8 cellular contexts compared by ENCODE assay signal in the genomic region with DNA sequence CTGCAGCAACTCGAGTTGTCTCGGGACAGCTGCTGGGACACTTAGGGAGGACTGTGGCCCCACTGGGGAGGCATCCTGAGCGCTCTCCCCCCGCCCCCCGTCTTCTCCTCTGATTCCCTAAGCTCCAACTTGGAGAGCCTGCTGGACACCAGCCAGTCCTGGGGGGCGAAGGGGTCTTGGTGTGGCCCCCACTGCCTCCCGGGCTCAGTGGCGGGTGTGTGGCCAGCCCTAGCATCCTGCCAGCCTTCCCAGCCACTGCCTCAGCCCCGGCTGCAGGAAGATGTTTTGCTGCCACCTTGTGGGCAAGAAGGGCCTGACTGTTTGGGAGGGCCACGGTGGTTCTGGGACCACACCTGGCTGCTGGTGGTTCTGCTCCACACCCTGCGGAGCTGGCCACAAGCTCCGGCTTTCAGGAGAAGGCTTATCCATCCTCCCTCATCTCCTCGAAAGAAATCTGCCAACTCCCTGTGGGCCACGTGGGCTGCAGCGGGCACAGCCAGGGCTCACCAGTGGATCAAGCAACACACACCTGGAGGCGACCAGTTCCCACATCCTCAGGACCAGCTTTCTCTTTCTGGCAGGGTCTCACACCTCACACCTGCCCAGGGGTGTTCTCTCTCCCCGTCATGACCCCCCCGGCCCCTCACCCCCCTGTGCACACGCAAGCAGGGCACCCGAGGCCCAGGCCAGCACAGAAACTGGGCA. TPM values are rescaled to one million over a fixed set of nuclear protein-coding genes. Genes with fewer than 3 reads are reported as not detected.
DNase-seq lines count a peak whose midpoint lies in the region; ATAC-seq, FAIRE-seq and TF ChIP-seq lines count a peak whose summit lies in the region.

No MANE protein-coding gene starts in this region.

- no peaks in the 10 kb centered on the region for H3K36me3 ChIP-seq in DOHH2 (ENCODE audit: control insufficient read depth, low read length)
- H3K36me3 ChIP-seq in KMS-11 (ENCODE audit: insufficient read depth) = no peaks in the 10 kb centered on the region
- no peaks in the 10 kb centered on the region for H3K36me3 ChIP-seq in small intestine (ENCODE audit: control insufficient read depth in 2 of 2, insufficient read depth in 2 of 2, low read length in 2 of 2)

- peak; percentile 84 for ATAC-seq in GM21447 (IDR thresholded peaks at IDR 0.05; ENCODE audit: unreplicated experiment)
- ATAC-seq in right cardiac atrium = peak; percentile 83

- no peak overlapping the region for H2AFZ ChIP-seq in KMS-11 (ENCODE audit: low read depth)

- H3K4me1 ChIP-seq in DOHH2 (ENCODE audit: control insufficient read depth, low read length) (no peaks in the 10 kb centered on the region), KMS-11 (ENCODE audit: low read depth, poor library complexity, severe bottlenecking) (peaks cover 9% of the 10 kb centered on the region), right cardiac atrium (ENCODE audit: control insufficient read depth, insufficient read depth, low read length) (peaks cover 3% of the 10 kb centered on the region), small intestine (ENCODE audit: control insufficient read depth in 2 of 2, insufficient read depth in 1 of 2, low read depth in 1 of 2, low read length in 1 of 2) (no peaks in the 10 kb centered on the region)

- peaks cover 15% of the 10 kb centered on the region for H3K27me3 ChIP-seq in DOHH2 (ENCODE audit: control insufficient read depth, low read length)
- H3K27me3 ChIP-seq in KMS-11 (ENCODE audit: insufficient read depth, low read depth) = no peaks in the 10 kb centered on the region
- no peaks in the 10 kb centered on the region for H3K27me3 ChIP-seq in right cardiac atrium (ENCODE audit: control insufficient read depth, insufficient read depth)
- H3K27me3 ChIP-seq in small intestine (ENCODE audit: control insufficient read depth in 2 of 2, insufficient read depth in 2 of 2, low read length in 2 of 2) = no peaks in the 10 kb centered on the region

- peak; percentile 41 to 65 (median 62) for DNase-seq in T-helper 2 cell
- peak; percentile 31 for DNase-seq in amniotic stem cell (lab: John Stamatoyannopoulos, UW)
- DNase-seq in right cardiac atrium = peak; percentile 82 to 92 (median 90)
- peak; percentile 80 for DNase-seq in small intestine
- no peak for DNase-seq in NOMO-1 treated with dmso at 0.1 percent for 144 hours (lab: John Stamatoyannopoulos, UW; ENCODE audit: unreplicated experiment)

- no peak overlapping the region for H3K9ac ChIP-seq in KMS-11

- H3F3A ChIP-seq in DOHH2 (ENCODE audit: control insufficient read depth, insufficient read depth) = no peaks in the 10 kb centered on the region

- no peak for FAIRE-seq in small intestine (lab: Jason Lieb, UNC)

- no peaks in the 10 kb centered on the region for H3K9me2 ChIP-seq in DOHH2 (replicated peaks; ENCODE audit: control insufficient read depth, low read length)

- WGBS in right cardiac atrium = 36% methylated on average over 20 of the region's 20 CpGs
- WGBS in small intestine, 3 donors = 36 to 39% (median 38%) methylated on average over 17 to 20 of the region's 20 CpGs

- H4K20me1 ChIP-seq in DOHH2 (ENCODE audit: control insufficient read depth, insufficient read depth, low read depth, low read length) (peaks cover 1% of the 10 kb centered on the region; the same call in 1 of the 2 replicates), KMS-11 (ENCODE audit: insufficient read depth) (peaks cover 20% of the 10 kb centered on the region; the same call in 1 of the 2 replicates)

- TF ChIP-seq CTCF in DOHH2 (IDR thresholded peaks at IDR 0.05; ENCODE audit: low read depth, low read length, poor library complexity, severe bottlenecking) = peak; percentile 96
- peak; percentile 93 for TF ChIP-seq CTCF in KMS-11 (conservative IDR thresholded peaks at IDR 0.05; ENCODE audit: low read depth, low read length)

- H3K79me2 ChIP-seq in DOHH2 (ENCODE audit: control insufficient read depth, low read length) (no peaks in the 10 kb centered on the region), KMS-11 (ENCODE audit: insufficient read depth, low read depth) (peaks cover 23% of the 10 kb centered on the region; the same call in 1 of the 2 replicates)

- no peaks in the 10 kb centered on the region for H3K9me3 ChIP-seq in DOHH2 (ENCODE audit: control insufficient read depth, insufficient read depth, low read length)
- no peaks in the 10 kb centered on the region for H3K9me3 ChIP-seq in right cardiac atrium (ENCODE audit: control insufficient read depth, low read length)
- H3K9me3 ChIP-seq in small intestine (ENCODE audit: control insufficient read depth, low read depth) = no peaks in the 10 kb centered on the region

- intact Hi-C loops in right cardiac atrium (cut with DNase I) = loop anchor here in 2 of 4 donors (10.0 kb wide), 2 partner anchors 86 to 96 kb away; a partner anchor contains a TSS

- H3K27ac ChIP-seq in DOHH2 (ENCODE audit: low read depth, low read length) (no peak overlapping the region), KMS-11 (no peak overlapping the region), right cardiac atrium (ENCODE audit: low read length) (no peak overlapping the region), small intestine (ENCODE audit: low read depth in 1 of 2, low read length in 1 of 2) (no peak overlapping the region)

- H3K4me3 ChIP-seq in DOHH2 (ENCODE audit: low read length) (no peak overlapping the region), KMS-11 (IDR thresholded peaks at IDR 0.05; ENCODE audit: insufficient read depth, low read depth, low read length) (no peak overlapping the region), right cardiac atrium (ENCODE audit: low read length) (no peak overlapping the region), small intestine (ENCODE audit: low read depth in 1 of 2, low read length in 2 of 2) (no peak overlapping the region)

- H3K4me2 ChIP-seq in DOHH2 (ENCODE audit: low read length) (no peak overlapping the region), KMS-11 (no peak overlapping the region)

RNA-seq across cellular contexts. Expression of a gene that starts 24.8 kb away (rescaled TPM):
- total RNA-seq in right cardiac atrium = 10 to 100 TPM; 58.3 to 78.8 (median 67.6) TPM
- 61.4 TPM for polyA plus RNA-seq in right cardiac atrium
- 10 to 100 TPM; 46.5 to 57.9 (median 54.9) TPM for polyA plus RNA-seq in small intestine

RNA-seq across cellular contexts. Expression of a gene that starts 27.8 kb away (rescaled TPM):
- total RNA-seq in right cardiac atrium = 10 to 100 TPM; 28.5 to 36.5 (median 35.8) TPM
- 55.2 TPM for polyA plus RNA-seq in right cardiac atrium
- 100 to 1,000 TPM in 1 of 3 donors, 10 to 100 TPM in 2; 66.4 to 144 (median 77.4) TPM for polyA plus RNA-seq in small intestine

RNA-seq across cellular contexts. Expression of a gene that starts 30.5 kb away (rescaled TPM):
- 10 to 100 TPM; 64.1 to 82.0 (median 68.9) TPM for total RNA-seq in right cardiac atrium
- 133 TPM for polyA plus RNA-seq in right cardiac atrium
- polyA plus RNA-seq in small intestine = 100 to 1,000 TPM; 114 to 248 (median 139) TPM

RNA-seq across cellular contexts. Expression of a gene that starts 51.7 kb away (rescaled TPM):
- total RNA-seq in right cardiac atrium = 100 to 1,000 TPM in 2 of 4 donors, 10 to 100 TPM in 2; 83.5 to 120 (median 96.5) TPM
- 61.7 TPM for polyA plus RNA-seq in right cardiac atrium
- polyA plus RNA-seq in small intestine = 100 to 1,000 TPM in 2 of 3 donors, 10 to 100 TPM in 1; 91.5 to 132 (median 101) TPM

RNA-seq across cellular contexts. Expression of a gene that starts 53.4 kb away (rescaled TPM):
- total RNA-seq in right cardiac atrium = 10 to 100 TPM in 1 of 4 donors, 1 to 10 TPM in 3; 6.2 to 11.2 (median 7.4) TPM
- polyA plus RNA-seq in right cardiac atrium (6.5 TPM), small intestine (10 to 100 TPM; 10.8 to 19.7 (median 12.9) TPM)
